Comparison of ENCODE assay signal across 1 cellular context in the genomic region with DNA sequence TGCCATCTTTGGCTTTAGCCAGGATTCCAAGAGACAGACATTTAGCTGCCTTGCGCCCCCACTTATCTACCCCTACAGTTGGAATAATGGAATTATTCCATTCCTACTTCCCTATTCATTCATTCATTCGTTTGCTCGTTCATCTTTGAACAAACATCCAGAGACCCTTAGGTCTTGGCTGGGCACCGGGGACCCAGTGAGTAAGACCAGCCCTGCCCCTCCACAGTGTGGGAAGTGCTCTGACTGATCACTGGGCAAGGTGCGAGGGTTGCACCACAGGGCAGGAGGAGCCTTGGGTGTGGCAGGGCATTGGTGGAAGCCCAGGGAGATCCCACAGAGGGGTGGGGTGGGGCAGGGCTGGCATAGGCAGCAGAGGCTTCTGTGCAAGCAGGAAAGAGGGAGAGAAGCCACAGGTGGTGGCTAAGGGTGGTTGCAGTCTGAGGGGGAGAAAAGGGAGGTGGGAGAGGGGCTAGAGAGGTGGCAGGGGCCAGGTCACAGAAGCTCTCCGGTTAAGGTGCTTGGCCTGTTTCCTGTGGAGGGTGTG.
TF ChIP-seq lines count a peak whose summit lies in the region.

No MANE protein-coding gene starts in this region.

TF ChIP-seq in HCT116, 20 proteins besides CTCF, POLR2A, EP300 and RAD21:
- no peak for TF ChIP-seq SP1 (IDR thresholded peaks at IDR 0.05; ENCODE audit: low read depth)
- no peak for TF ChIP-seq FOSL1 (IDR thresholded peaks at IDR 0.05; ENCODE audit: low read depth)
- no peak for TF ChIP-seq EZH2phosphoT487 (IDR thresholded peaks at IDR 0.05; ENCODE audit: borderline replicate concordance)
- TF ChIP-seq JUND (IDR thresholded peaks at IDR 0.05): no peak
- TF ChIP-seq EGR1 (IDR thresholded peaks at IDR 0.05; ENCODE audit: low read depth): no peak
- TF ChIP-seq SIN3A (IDR thresholded peaks at IDR 0.05; ENCODE audit: low read depth): no peak
- no peak for TF ChIP-seq POLR2AphosphoS5 (IDR thresholded peaks at IDR 0.05; ENCODE audit: low read depth, low read length)
- TF ChIP-seq ZBTB33 (IDR thresholded peaks at IDR 0.05; ENCODE audit: extremely low read depth, insufficient replicate concordance, low read length): no peak
- TF ChIP-seq CBX3 (IDR thresholded peaks at IDR 0.05; ENCODE audit: low read depth): no peak
- TF ChIP-seq, protein P1, sequence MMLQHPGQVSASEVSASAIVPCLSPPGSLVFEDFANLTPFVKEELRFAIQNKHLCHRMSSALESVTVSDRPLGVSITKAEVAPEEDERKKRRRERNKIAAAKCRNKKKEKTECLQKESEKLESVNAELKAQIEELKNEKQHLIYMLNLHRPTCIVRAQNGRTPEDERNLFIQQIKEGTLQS (IDR thresholded peaks at IDR 0.05): no peak
- TF ChIP-seq ZFX (IDR thresholded peaks at IDR 0.05): no peak
- TF ChIP-seq, protein P2, sequence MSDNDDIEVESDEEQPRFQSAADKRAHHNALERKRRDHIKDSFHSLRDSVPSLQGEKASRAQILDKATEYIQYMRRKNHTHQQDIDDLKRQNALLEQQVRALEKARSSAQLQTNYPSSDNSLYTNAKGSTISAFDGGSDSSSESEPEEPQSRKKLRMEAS (IDR thresholded peaks at IDR 0.05): no peak
- TF ChIP-seq CEBPB (IDR thresholded peaks at IDR 0.05; ENCODE audit: low read depth): no peak
- TF ChIP-seq SRF (IDR thresholded peaks at IDR 0.05; ENCODE audit: low read depth): no peak
- TF ChIP-seq REST (IDR thresholded peaks at IDR 0.05; ENCODE audit: low read depth): no peak
- TF ChIP-seq ELF1 (IDR thresholded peaks at IDR 0.05; ENCODE audit: borderline replicate concordance, low read depth): no peak
- no peak for TF ChIP-seq YY1 (IDR thresholded peaks at IDR 0.05; ENCODE audit: extremely low read depth, insufficient replicate concordance, low read depth, low read length)
